Comparison of ENCODE assay signal across 8 cellular contexts in the genomic region with DNA sequence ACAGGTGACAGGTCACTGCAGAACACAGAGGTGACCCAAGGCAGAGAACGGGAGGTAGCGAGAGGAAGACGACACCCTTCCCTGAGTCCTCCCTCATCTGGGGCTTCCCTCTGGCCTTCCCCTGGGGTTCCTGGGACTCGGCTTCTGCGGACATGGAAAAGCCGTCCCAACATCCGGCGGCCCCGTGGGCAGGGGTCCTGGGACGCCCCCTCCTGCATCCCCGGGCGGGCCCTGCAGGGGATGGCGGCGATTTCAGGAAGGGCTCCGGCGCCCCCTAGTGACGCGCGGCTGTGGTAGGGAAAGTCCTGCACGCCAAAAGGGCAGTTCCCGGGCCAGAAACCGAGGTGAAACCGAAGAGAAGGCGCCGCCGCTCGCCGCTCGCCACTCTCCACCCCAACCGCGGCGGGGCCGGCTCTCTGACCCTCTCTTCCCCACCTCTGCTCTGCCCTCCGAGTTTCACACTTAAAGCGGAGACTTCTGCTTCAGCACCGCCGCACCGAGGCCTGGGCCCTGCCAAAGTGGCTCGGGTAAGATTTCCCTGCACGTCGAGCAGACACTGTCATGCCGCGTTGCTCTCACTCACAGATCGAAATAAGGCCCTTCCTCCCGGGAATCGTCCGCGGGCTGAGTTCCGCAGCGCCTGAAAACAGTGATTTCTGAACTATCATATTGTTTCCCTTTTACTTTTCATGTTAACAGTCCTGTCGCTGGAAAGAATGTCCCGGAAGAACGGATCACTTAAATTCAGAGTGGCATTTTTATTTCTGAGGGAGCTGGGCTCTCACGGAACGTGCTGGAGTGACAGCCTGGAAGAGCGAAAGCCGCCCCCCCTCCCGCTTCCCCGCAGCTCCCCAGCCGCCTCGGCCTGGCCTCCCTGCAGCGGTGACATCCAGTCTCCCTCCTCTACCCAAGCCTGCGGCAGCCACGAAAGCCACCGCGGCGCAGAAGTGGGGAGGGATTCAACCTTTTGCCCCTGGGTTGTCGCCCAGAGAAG.
DNase-seq lines count a peak whose midpoint lies in the region; ATAC-seq and TF ChIP-seq lines count a peak whose summit lies in the region.

No MANE protein-coding gene starts in this region.

- DNase-seq in EH (ENCODE audit: low read depth) (peak; percentile 77), SW480 (ENCODE audit: low spot score) (peak; percentile 28), amniotic stem cell (lab: John Stamatoyannopoulos, UW) (peak; percentile 28), right atrium auricular region (ENCODE audit: low spot score) (peak; percentile 76), psoas muscle (peak; percentile 75 to 84), uterus (peak; percentile 52 to 73)

- H3K27me3 ChIP-seq in HUES64 (ENCODE audit: insufficient read depth, low read length), result peaks cover 11% of the 10 kb centered on the region
- no peaks in the 10 kb centered on the region for H3K27me3 ChIP-seq in right atrium auricular region
- H3K27me3 ChIP-seq in psoas muscle (ENCODE audit: insufficient read depth in 3 of 3, low read length in 2 of 3), result no peaks in the 10 kb centered on the region
- H3K27me3 ChIP-seq in uterus, result no peaks in the 10 kb centered on the region

- intact Hi-C loops in psoas muscle (cut with DNase I) (loop anchor here (5.0 to 10.0 kb wide), 3 partner anchors 329 to 1662 kb away; no protein-coding TSS in a partner anchor), uterus (cut with DNase I; ENCODE audit: low total_unique reads) (no loop called here)

- no peak for TF ChIP-seq POLR2A in uterus (IDR thresholded peaks at IDR 0.05)

- H3K4me1 ChIP-seq in HUES64 (ENCODE audit: insufficient read depth, low read length) (peaks cover 11% of the 10 kb centered on the region; the same call in 1 of the 2 replicates), right atrium auricular region (peaks cover 0 to 7% of the 10 kb centered on the region in 2 donors), psoas muscle (no peaks in the 10 kb centered on the region), uterus (no peaks in the 10 kb centered on the region)

- H3K4me3 ChIP-seq in HUES64 (ENCODE audit: low read length) (peak overlapping the region; percentile 55), right atrium auricular region (peak overlapping the region; percentile 53 to 58), psoas muscle (peak overlapping the region; percentile 70), uterus (peak overlapping the region; percentile 38 to 43)

- peak overlapping the region; percentile 4 for H3K9ac ChIP-seq in HUES64 (ENCODE audit: low read depth, low read length)

- TF ChIP-seq CTCF in right atrium auricular region (IDR thresholded peaks at IDR 0.05), result peak; percentile 87 to 94
- peak; percentile 81 for TF ChIP-seq CTCF in psoas muscle (IDR thresholded peaks at IDR 0.05)
- peak; percentile 67 to 81 (median 80) for TF ChIP-seq CTCF in uterus (IDR thresholded peaks at IDR 0.05)

- peak; percentile 60 for ATAC-seq in GM21576 (IDR thresholded peaks at IDR 0.05; ENCODE audit: unreplicated experiment)
- ATAC-seq in psoas muscle, result peak; percentile 75 to 97 (median 88)

- H3K9me3 ChIP-seq in HUES64 (ENCODE audit: insufficient read depth, low read depth, low read length), result peaks cover under 1% of the 10 kb centered on the region
- H3K9me3 ChIP-seq in right atrium auricular region, result no peaks in the 10 kb centered on the region
- no peaks in the 10 kb centered on the region for H3K9me3 ChIP-seq in psoas muscle
- H3K9me3 ChIP-seq in uterus, result no peaks in the 10 kb centered on the region

- no peaks in the 10 kb centered on the region for H3K36me3 ChIP-seq in HUES64 (ENCODE audit: insufficient read depth, low read length)
- no peaks in the 10 kb centered on the region for H3K36me3 ChIP-seq in right atrium auricular region
- no peaks in the 10 kb centered on the region for H3K36me3 ChIP-seq in psoas muscle (ENCODE audit: insufficient read depth in 1 of 2, low read depth in 1 of 2)
- H3K36me3 ChIP-seq in uterus, result no peaks in the 10 kb centered on the region

- WGBS in HUES64, result 3% methylated on average over 68 of the region's 68 CpGs
- 6 to 14% (median 10%) methylated on average over 56 to 68 of the region's 68 CpGs for WGBS in psoas muscle, 3 donors

- H3K27ac ChIP-seq in HUES64 (ENCODE audit: low read depth, low read length), result no peak overlapping the region
- peak overlapping the region; percentile 67 to 81 for H3K27ac ChIP-seq in right atrium auricular region
- no peak overlapping the region for H3K27ac ChIP-seq in psoas muscle
- H3K27ac ChIP-seq in uterus, result no peak overlapping the region

Comparison
In these comparisons a context has a peak if more than half of its experiments do, and no peak if none do; other contexts are left out.
1. DNase-seq: peak in every context shown above with its lines; median percentile 80 in psoas muscle; 77 in EH; 76 in right atrium auricular region; 62 in uterus; 28 in SW480; 28 in amniotic stem cell.
2. H3K27ac ChIP-seq: peak in right atrium auricular region (2 of 2); none in HUES64 (single experiment), psoas muscle (single experiment) and uterus (0 of 2).
3. Peak in every context shown above with its lines, with median percentiles within 50 percentile points of each other: H3K4me3 ChIP-seq and CTCF ChIP-seq.